In the genomic region with DNA sequence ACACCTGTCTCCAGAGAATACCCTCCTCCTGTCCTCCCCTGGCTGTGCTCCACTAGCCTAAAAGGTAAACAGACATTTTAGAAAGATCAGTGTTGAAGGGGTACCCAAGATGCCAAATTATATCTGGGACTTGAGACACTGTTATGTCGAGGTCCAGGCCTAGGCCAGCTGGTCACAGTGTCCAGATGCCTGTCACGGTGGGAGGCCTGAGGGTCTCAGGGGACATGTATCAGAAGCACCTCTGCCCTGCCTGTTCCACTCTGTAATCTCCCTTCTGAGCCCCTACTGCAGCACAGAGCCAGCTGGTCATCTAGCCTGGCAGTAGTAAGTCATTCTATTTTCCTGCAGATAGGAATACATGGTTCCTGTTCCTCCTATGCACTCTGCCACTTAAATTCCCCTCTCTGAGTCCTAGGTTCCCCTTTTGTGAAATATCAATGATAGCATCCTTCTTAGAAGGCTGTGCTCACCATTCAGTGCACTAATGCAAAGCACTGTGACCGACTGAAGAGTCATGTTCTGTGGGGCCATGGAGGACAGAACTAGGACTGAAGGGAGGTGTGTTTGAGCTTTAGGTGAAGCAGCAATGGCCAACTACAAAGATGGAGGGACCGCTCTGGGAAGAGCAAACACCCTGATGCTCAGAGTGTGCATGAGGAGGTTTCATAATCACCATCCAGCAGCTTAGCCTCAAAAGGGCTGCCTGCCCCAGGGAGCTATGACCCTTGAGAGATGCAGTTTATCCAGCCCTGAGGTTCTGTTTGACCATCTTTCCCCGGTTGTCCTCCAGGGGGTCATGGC, we compare ENCODE assay signal across 13 cellular contexts.
"Had no signal": no experiment of that assay in that cellular context is flagged by ENCODE, and none has a peak within 500 bp of the region (broad histone marks: within the 10 kb centered on the region; RNA-seq: fewer than 3 reads in every experiment).

No MANE protein-coding gene starts in this region.

- H3K27me3 ChIP-seq: ovary had no signal

- H3K4me3 ChIP-seq: coronary artery, ovary, SK-N-MC had no signal

- H3K27ac ChIP-seq: SK-N-MC had no signal

- H3K36me3 ChIP-seq: ovary had no signal

- DNase-seq: activated CD4-positive, alpha-beta T cell treated with anti-CD3 and anti-CD28 coated beads, Interleukin-2, amount 50 U/mL, for 48 hours; activated CD4-positive, CD25-positive, alpha-beta regulatory T cell treated with anti-CD3 and anti-CD28 coated beads, Interleukin-2, amount 50 U/mL, for 72 hours; activated CD8-positive, alpha-beta memory T cell treated with anti-CD3 and anti-CD28 coated beads, Interleukin-2, amount 50 U/mL, for 48 hours; activated naive CD4-positive, alpha-beta T cell; effector CD4-positive, alpha-beta T cell; foreskin melanocyte; kidney; small intestine; trophoblast cell had no signal

- ATAC-seq: stimulated activated effector memory CD8-positive, alpha-beta T cell treated with anti-CD3 and anti-CD28 coated beads, Interleukin-12 subunit alpha, Interleukin-12 subunit beta, amount 100 ng/mL, for 72 hours had no signal

- H3K9me3 ChIP-seq: ovary had no signal
